Comparison of ENCODE assay signal across 1 cellular context in genomic region chr1:228861830-228862176, GRCh38.
TF ChIP-seq lines count a peak whose summit lies in the region.

No MANE protein-coding gene starts in this region.

TF ChIP-seq in HEK293T, 16 proteins besides CTCF, POLR2A, EP300 and RAD21 (continued from another document):
- TF ChIP-seq LEF1 (IDR thresholded peaks at IDR 0.05; ENCODE audit: borderline replicate concordance) (no peak), SP1 (IDR thresholded peaks at IDR 0.05) (no peak)
